8 cellular contexts compared by ENCODE assay signal in the genomic region with DNA sequence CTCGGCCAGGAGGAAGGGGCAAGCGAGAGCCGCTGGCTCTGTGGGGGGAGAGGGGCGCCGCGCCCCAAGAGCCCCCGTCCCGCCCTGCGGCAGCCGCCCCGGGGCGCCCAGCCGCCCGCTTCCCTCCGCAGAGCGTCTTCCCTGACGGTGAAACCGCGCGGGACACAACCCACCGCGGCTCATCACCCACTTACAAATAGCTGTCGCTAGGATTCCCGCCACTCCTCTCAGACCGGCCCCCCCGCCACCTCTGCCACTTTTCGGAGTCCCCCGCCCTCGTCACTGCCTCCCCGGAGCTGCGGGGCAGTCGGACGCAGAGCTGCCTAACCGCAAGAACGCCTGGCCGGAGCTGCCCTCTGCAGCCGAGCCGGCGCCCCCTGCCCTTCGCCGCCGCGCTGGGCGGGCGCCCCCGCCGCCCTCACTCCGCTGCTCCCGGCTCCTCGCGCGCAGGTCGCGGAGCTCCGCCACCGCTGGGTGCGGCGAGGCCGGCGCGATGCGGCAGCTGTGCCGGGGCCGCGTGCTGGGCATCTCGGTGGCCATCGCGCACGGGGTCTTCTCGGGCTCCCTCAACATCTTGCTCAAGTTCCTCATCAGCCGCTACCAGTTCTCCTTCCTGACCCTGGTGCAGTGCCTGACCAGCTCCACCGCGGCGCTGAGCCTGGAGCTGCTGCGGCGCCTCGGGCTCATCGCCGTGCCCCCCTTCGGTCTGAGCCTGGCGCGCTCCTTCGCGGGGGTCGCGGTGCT. TPM values are rescaled to one million over a fixed set of nuclear protein-coding genes. Genes with fewer than 3 reads are reported as not detected.
DNase-seq lines count a peak whose midpoint lies in the region; ATAC-seq and TF ChIP-seq lines count a peak whose summit lies in the region.

TSS of gene SLC35D3 (plus strand) at position 366 of the 744 bp plus-strand sequence. CDS start at position 494, 128 bp downstream.

- intact Hi-C loops in Panc1 (cut with micrococcal nuclease; ENCODE audit: unreplicated experiment): loop anchor here (10.0 kb wide), 2 partner anchors 77 to 277 kb away; no protein-coding TSS in a partner anchor

- POLR2A ChIA-PET in Panc1 (lab: Charles Lee): interaction anchor here (0.5 kb wide), 1 partner anchor 220 kb away, joined by 4 read pairs; no protein-coding TSS in a partner anchor

- H3K27ac ChIP-seq in Panc1 (ENCODE audit: low read length) (no peak within 1 kb of the TSS), stomach smooth muscle (ENCODE audit: low read length) (no peak within 1 kb of the TSS)

- in situ Hi-C loops in Panc1 (cut with HindIII; ENCODE audit: low pct_unique_long_range_greater_than_20kb, low sequenced_read_pairs) (no loop called here), G401 (cut with HindIII; ENCODE audit: low sequenced_read_pairs) (no loop called here)

- no peaks in the 10 kb centered on the region for H3K36me3 ChIP-seq in Panc1 (ENCODE audit: control insufficient read depth, insufficient read depth, low read length)
- H3K36me3 ChIP-seq in stomach smooth muscle (ENCODE audit: control insufficient read depth in 2 of 2, insufficient read depth in 2 of 2, low read length in 2 of 2): no peaks in the 10 kb centered on the region

- H3K4me1 ChIP-seq in Panc1 (ENCODE audit: control insufficient read depth, insufficient read depth, low read length) (no peaks in the 10 kb centered on the region; the same call in 1 of the 2 replicates), stomach smooth muscle (ENCODE audit: control insufficient read depth, insufficient read depth, low read length) (peaks cover 21% of the 10 kb centered on the region)

- ATAC-seq in Panc1 (peak; percentile 75), left lobe of liver (peak; percentile 41)

- H3K9me3 ChIP-seq in Panc1 (ENCODE audit: control insufficient read depth, insufficient read depth, low read depth, low read length): no peaks in the 10 kb centered on the region
- H3K9me3 ChIP-seq in stomach smooth muscle (ENCODE audit: control insufficient read depth in 2 of 2, low read length in 2 of 2): no peaks in the 10 kb centered on the region

- H3K27me3 ChIP-seq in Panc1 (ENCODE audit: control insufficient read depth, insufficient read depth, low read length): peaks cover 3% of the 10 kb centered on the region
- H3K27me3 ChIP-seq in stomach smooth muscle (ENCODE audit: control insufficient read depth in 1 of 2, insufficient read depth in 2 of 2, low read length in 2 of 2): peaks cover 28 to 59% of the 10 kb centered on the region in 2 donors

- H3K9ac ChIP-seq in stomach smooth muscle (ENCODE audit: low read length in 2 of 2): no peak within 1 kb of the TSS

- peak; percentile 19 for DNase-seq in activated naive CD4-positive, alpha-beta T cell treated with Interleukin-2 at 50 U/mL for 16 hours
- no peak for DNase-seq in activated naive CD4-positive, alpha-beta T cell (lab: John Stamatoyannopoulos, UW)
- no peak for DNase-seq in Panc1 (ENCODE audit: low read depth, low spot score)
- peak; percentile 19 to 23 for DNase-seq in cardiac fibroblast (ENCODE audit: low read depth in 2 of 2)
- DNase-seq in left lobe of liver (ENCODE audit: low spot score): no peak
- DNase-seq in G401 (ENCODE audit: low spot score): no peak
- no peak for DNase-seq in H4 (ENCODE audit: low spot score)

- CTCF ChIA-PET in Panc1 (lab: Charles Lee): interaction anchor here (0.6 to 0.7 kb wide), 4 partner anchors 15 to 373 kb away, joined by 3 to 8 read pairs (median 4); partner anchors contain the start of gene PEX7

- H3K4me3 ChIP-seq in Panc1 (ENCODE audit: low read depth in 2 of 2, low read length in 2 of 2) (peak within 1 kb of the TSS; percentile 45 to 59), cardiac fibroblast (replicated peaks in 1 of 2; ENCODE audit: low read depth in 2 of 2, low read length in 2 of 2) (peak within 1 kb of the TSS; percentile 39 to 46), stomach smooth muscle (ENCODE audit: low read length in 2 of 2) (peak within 1 kb of the TSS; percentile 68 to 72)

- no TSS peak for BruUV-seq in Panc1 (replicated peaks; lab: Mats Ljungman, UMichigan)

- TF ChIP-seq CTCF in Panc1 (IDR thresholded peaks at IDR 0.05) (peak; percentile 9; the same call in 1 of the 2 replicates), cardiac fibroblast (IDR thresholded peaks at IDR 0.05; ENCODE audit: low read depth, low read length) (no peak)

RNA-seq across cellular contexts. Expression of gene SLC35D3, which starts in this region (rescaled TPM):
- total RNA-seq in Panc1 (2021; ENCODE audit: unreplicated experiment) (not detected), left lobe of liver (not detected)
- polyA plus RNA-seq in Panc1 (2012; ENCODE audit: insufficient read length): not detected
- not detected in 2 replicates for total RNA-seq in G401 (2014; rRNA removed; shearing (Covaris generic))
- total RNA-seq in H4 (2014; rRNA removed; shearing (Covaris generic)): not detected in 2 replicates

Comparison
In these comparisons a context has a peak if more than half of its experiments do, and no peak if none do; other contexts are left out.
1. DNase-seq: peak in activated naive CD4-positive, alpha-beta T cell treated with Interleukin-2 at 50 U/mL for 16 hours (single experiment) and cardiac fibroblast (2 of 2); none in activated naive CD4-positive, alpha-beta T cell (0 of 4), Panc1 (single experiment), left lobe of liver (single experiment), G401 (single experiment) and H4 (single experiment).
2. Peak in ATAC-seq and H3K4me3 ChIP-seq in Panc1; RNA of the gene not detected or under 1 TPM.
3. Peak in ATAC-seq in left lobe of liver; RNA of the gene not detected or under 1 TPM.
4. Peak in every context shown above with its lines, with median percentiles within 50 percentile points of each other: H3K4me3 ChIP-seq.